ENCODE assay signal across 1 cellular context in genomic region chrX:3244955-3245354, GRCh38.
TF ChIP-seq lines count a peak whose summit lies in the region.

No MANE protein-coding gene starts in this region.

TF ChIP-seq in Ishikawa, 13 proteins besides CTCF, POLR2A, EP300 and RAD21 (continued from another document):
- no peak for TF ChIP-seq REST (IDR thresholded peaks at IDR 0.05; ENCODE audit: low read depth)
- no peak for TF ChIP-seq CREB1 (IDR thresholded peaks at IDR 0.05; ENCODE audit: low read depth)
- no peak for TF ChIP-seq TCF12 (IDR thresholded peaks at IDR 0.05; ENCODE audit: low read depth)
- no peak for TF ChIP-seq ZBTB7A (IDR thresholded peaks at IDR 0.05; ENCODE audit: low read depth)
- no peak for TF ChIP-seq FOXM1 (IDR thresholded peaks at IDR 0.05; ENCODE audit: borderline replicate concordance, low read depth)
- TF ChIP-seq USF1 (IDR thresholded peaks at IDR 0.05): no peak
